In genomic region chr22:50010676-50011446, GRCh38 we compare ENCODE assay signal across 13 cellular contexts. TPM values are rescaled to one million over a fixed set of nuclear protein-coding genes. Genes with fewer than 3 reads are reported as not detected.
DNase-seq lines count a peak whose midpoint lies in the region; ATAC-seq, FAIRE-seq and TF ChIP-seq lines count a peak whose summit lies in the region.
"Had no signal": no experiment of that assay in that cellular context is flagged by ENCODE, and none has a peak within 500 bp of the region (broad histone marks: within the 10 kb centered on the region; RNA-seq: fewer than 3 reads in every experiment).

No MANE protein-coding gene starts in this region.

- H3K4me2 ChIP-seq in endothelial cell of umbilical vein (ENCODE audit: insufficient read depth, low read length): no peak overlapping the region

- no peaks in the 10 kb centered on the region for H4K20me1 ChIP-seq in endothelial cell of umbilical vein (replicated peaks; ENCODE audit: control insufficient read depth, extremely low read depth, insufficient read depth, low read length)

- no peak for TF ChIP-seq POLR2A in endothelial cell of umbilical vein (IDR thresholded peaks at IDR 0.05; ENCODE audit: low read depth, low read length)

- peak; percentile 82 for DNase-seq in activated CD8-positive, alpha-beta memory T cell treated with anti-CD3 and anti-CD28 coated beads for 24 hours
- DNase-seq in endothelial cell of umbilical vein (ENCODE audit: low read depth, low spot score) (no peak), NCI-H748 (lab: John Stamatoyannopoulos, UW; ENCODE audit: unreplicated experiment) (no peak), NCI-H82 treated with DMSO at 0.1 percent for 48 hours (lab: John Stamatoyannopoulos, UW; ENCODE audit: unreplicated experiment) (no peak)
- peak; percentile 44 for DNase-seq in stimulated activated CD8-positive, alpha-beta memory T cell treated with anti-CD3 and anti-CD28 coated beads, Interleukin-12 subunit alpha, Interleukin-12 subunit beta, amount 100 ng/mL, for 1 hour (ENCODE audit: low read depth)
- DNase-seq: amygdala, HCEC 1CT, KBM-7 had no signal

- no peak overlapping the region for H2AFZ ChIP-seq in endothelial cell of umbilical vein (ENCODE audit: low read depth, low read length)

- no peaks in the 10 kb centered on the region for H3K9me1 ChIP-seq in endothelial cell of umbilical vein (replicated peaks; ENCODE audit: control insufficient read depth, extremely low read depth, insufficient read depth, low read length)

- H3K9ac ChIP-seq in endothelial cell of umbilical vein (replicated peaks; ENCODE audit: extremely low read depth, insufficient read depth, low read length): no peak overlapping the region

- POLR2A ChIA-PET in endothelial cell of umbilical vein (lab: Charles Lee): no interaction called here

- H3K4me1 ChIP-seq in endothelial cell of umbilical vein (ENCODE audit: control insufficient read depth, extremely low read depth, insufficient read depth, low read length): no peaks in the 10 kb centered on the region

- ATAC-seq in GM18868 (IDR thresholded peaks at IDR 0.05; ENCODE audit: unreplicated experiment) (peak; percentile 34), HG02798 (IDR thresholded peaks at IDR 0.05; ENCODE audit: poor library complexity, unreplicated experiment) (no peak), HG02763 (IDR thresholded peaks at IDR 0.05; ENCODE audit: unreplicated experiment) (no peak)

- no peaks in the 10 kb centered on the region for H3K9me3 ChIP-seq in endothelial cell of umbilical vein (replicated peaks; ENCODE audit: control insufficient read depth, insufficient read depth, low read length)

- no peaks in the 10 kb centered on the region for H3K79me2 ChIP-seq in endothelial cell of umbilical vein (ENCODE audit: control insufficient read depth, insufficient read depth, low read length)

- H3K27me3 ChIP-seq in endothelial cell of umbilical vein (ENCODE audit: control insufficient read depth in 2 of 2, insufficient read depth in 2 of 2, low read length in 2 of 2): peaks cover 30 to 40% of the 10 kb centered on the region in 2 experiments

- CTCF ChIA-PET in endothelial cell of umbilical vein (lab: Charles Lee): interaction anchor here (1.2 kb wide), 1 partner anchor 19 kb away, joined by 4 read pairs; no protein-coding TSS in a partner anchor

- dilution Hi-C loops in endothelial cell of umbilical vein (cut with MboI; ENCODE audit: extremely low pct_ligation_motif_present, low sequenced_read_pairs): no loop called here

- intact Hi-C loops in endothelial cell of umbilical vein (cut with micrococcal nuclease): no loop called here

- BruUV-seq in endothelial cell of umbilical vein (replicated peaks; lab: Mats Ljungman, UMichigan): no TSS peak

- TF ChIP-seq CTCF in endothelial cell of umbilical vein (IDR thresholded peaks at IDR 0.05; ENCODE audit: extremely low read depth in 1 of 2, insufficient read depth in 1 of 2, low read depth in 1 of 2, low read length in 2 of 2): no peak

- no peak for FAIRE-seq in endothelial cell of umbilical vein (lab: Jason Lieb, UNC)

- H3K4me3 ChIP-seq in endothelial cell of umbilical vein (replicated peaks in 1 of 3; ENCODE audit: insufficient read depth in 1 of 3, low read depth in 1 of 3, low read length in 3 of 3): no peak overlapping the region

- H3K27ac ChIP-seq in endothelial cell of umbilical vein (ENCODE audit: insufficient read depth, low read depth, low read length): no peak overlapping the region
- H3K27ac ChIP-seq: RWPE1 had no signal

- H3K36me3 ChIP-seq in endothelial cell of umbilical vein (ENCODE audit: control insufficient read depth in 2 of 2, extremely low read depth in 1 of 2, insufficient read depth in 2 of 2, low read length in 2 of 2): no peaks in the 10 kb centered on the region

TF ChIP-seq in endothelial cell of umbilical vein, 7 proteins besides CTCF, POLR2A, EP300 and RAD21:
- TF ChIP-seq GATA2 (IDR thresholded peaks at IDR 0.05; ENCODE audit: insufficient read depth, insufficient read length, low read depth, low read length) (no peak), FOS (IDR thresholded peaks at IDR 0.05; ENCODE audit: borderline replicate concordance, insufficient read depth, low read length) (no peak), EZH2 (IDR thresholded peaks at IDR 0.05; ENCODE audit: borderline replicate concordance, low read depth, low read length, severe bottlenecking) (peak; percentile 36), MYC (IDR thresholded peaks at IDR 0.05; ENCODE audit: low read depth, low read length) (no peak), POLR2AphosphoS5 (IDR thresholded peaks at IDR 0.05; ENCODE audit: insufficient read depth, low read depth, low read length) (no peak), JUN (IDR thresholded peaks at IDR 0.05; ENCODE audit: borderline replicate concordance, insufficient read depth, insufficient read length, low read depth) (no peak)
TF ChIP-seq in endothelial cell of umbilical vein: peak in this region for 1.

RNA-seq across cellular contexts. Expression of gene IL17REL, which starts 1.7 kb away (rescaled TPM):
- 0.12 and 0.15 TPM in 2 replicates for total RNA-seq in endothelial cell of umbilical vein
- polyA plus RNA-seq in endothelial cell of umbilical vein: 0.06 TPM in 2 replicates
- polyA plus RNA-seq in endothelial cell of umbilical vein (2011; cell fraction: cytosol; rRNA removed): not detected in 2 replicates
- 0.26 and 0.28 TPM in 2 replicates for polyA plus RNA-seq in endothelial cell of umbilical vein (2011; cell fraction: nucleus; rRNA removed)
- polyA plus RNA-seq in endothelial cell of umbilical vein (2012): 0.04 TPM in 1 of 2 replicates, not detected in the other
- polyA minus RNA-seq in endothelial cell of umbilical vein: 0.06 TPM in 1 of 2 replicates, not detected in the other
- not detected for polyA minus RNA-seq in endothelial cell of umbilical vein (2011; cell fraction: cytosol; rRNA and poly(A)+ RNA removed)
- 0.14 TPM in 1 of 2 replicates, not detected in the other for polyA minus RNA-seq in endothelial cell of umbilical vein (2011; cell fraction: nucleus; rRNA and poly(A)+ RNA removed)
- total RNA-seq: fibroblast of villous mesenchyme had no signal

RNA-seq across cellular contexts. Expression of gene TTLL8, which starts 47.2 kb away (rescaled TPM):
- total RNA-seq in endothelial cell of umbilical vein: not detected in 2 replicates
- polyA plus RNA-seq in endothelial cell of umbilical vein: not detected in 2 replicates
- polyA plus RNA-seq in endothelial cell of umbilical vein (2011; cell fraction: cytosol; rRNA removed): not detected in 2 replicates
- polyA plus RNA-seq in endothelial cell of umbilical vein (2011; cell fraction: nucleus; rRNA removed): not detected in 2 replicates
- not detected in 2 replicates for polyA plus RNA-seq in endothelial cell of umbilical vein (2012)
- not detected in 2 replicates for polyA minus RNA-seq in endothelial cell of umbilical vein
- polyA minus RNA-seq in endothelial cell of umbilical vein (2011; cell fraction: cytosol; rRNA and poly(A)+ RNA removed): not detected
- not detected in 2 replicates for polyA minus RNA-seq in endothelial cell of umbilical vein (2011; cell fraction: nucleus; rRNA and poly(A)+ RNA removed)
- total RNA-seq: fibroblast of villous mesenchyme had no signal

RNA-seq across cellular contexts. Expression of gene PIM3, which starts 50.3 kb away (rescaled TPM):
- total RNA-seq in endothelial cell of umbilical vein: 185 and 219 TPM in 2 replicates
- 131 and 172 TPM in 2 replicates for polyA plus RNA-seq in endothelial cell of umbilical vein
- polyA plus RNA-seq in endothelial cell of umbilical vein (2011; cell fraction: cytosol; rRNA removed): 57.5 and 89.5 TPM in 2 replicates
- 94.6 and 107 TPM in 2 replicates for polyA plus RNA-seq in endothelial cell of umbilical vein (2011; cell fraction: nucleus; rRNA removed)
- polyA plus RNA-seq in endothelial cell of umbilical vein (2012): 42.1 and 86.7 TPM in 2 replicates
- 33.9 and 43.9 TPM in 2 replicates for polyA minus RNA-seq in endothelial cell of umbilical vein
- polyA minus RNA-seq in endothelial cell of umbilical vein (2011; cell fraction: cytosol; rRNA and poly(A)+ RNA removed): 25.2 TPM
- polyA minus RNA-seq in endothelial cell of umbilical vein (2011; cell fraction: nucleus; rRNA and poly(A)+ RNA removed): 23.0 and 58.6 TPM in 2 replicates

Comparison
In these comparisons a context has a peak if more than half of its experiments do, and no peak if none do; other contexts are left out.
1. DNase-seq: peak in activated CD8-positive, alpha-beta memory T cell treated with anti-CD3 and anti-CD28 coated beads for 24 hours (single experiment) and stimulated activated CD8-positive, alpha-beta memory T cell treated with anti-CD3 and anti-CD28 coated beads, Interleukin-12 subunit alpha, Interleukin-12 subunit beta, amount 100 ng/mL, for 1 hour (single experiment); none in endothelial cell of umbilical vein (single experiment), NCI-H748 (single experiment) and NCI-H82 treated with DMSO at 0.1 percent for 48 hours (single experiment).